Comparison of ENCODE assay signal across 13 cellular contexts in the genomic region with DNA sequence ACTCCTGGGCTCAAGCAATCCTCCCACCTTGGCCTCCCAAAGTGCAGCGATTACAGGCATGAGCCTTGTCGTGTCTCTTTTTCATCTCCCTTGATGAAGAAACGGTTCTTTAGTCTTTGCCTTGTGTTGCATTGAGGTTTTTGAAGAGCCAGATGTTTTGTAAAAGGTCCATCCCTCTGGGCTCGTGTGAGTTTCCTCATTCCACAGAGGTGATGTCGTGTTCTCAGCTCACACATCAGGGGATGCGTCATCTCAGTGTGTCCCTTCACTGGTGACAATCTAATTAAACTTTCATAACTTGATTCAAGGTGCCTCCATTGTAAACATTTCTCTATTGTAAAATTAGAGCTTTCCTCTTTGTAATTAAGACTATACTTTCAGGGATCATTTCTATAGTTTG. TPM values are rescaled to one million over a fixed set of nuclear protein-coding genes. Genes with fewer than 3 reads are reported as not detected.
A peak's percentile ranks its signal among the peaks of the same experiment; 100 is the strongest.
DNase-seq lines count a peak whose midpoint lies in the region; ATAC-seq and TF ChIP-seq lines count a peak whose summit lies in the region.
"Had no signal": no experiment of that assay in that cellular context is flagged by ENCODE, and none has a peak within 500 bp of the region (broad histone marks: within the 10 kb centered on the region; RNA-seq: fewer than 3 reads in every experiment).

No MANE protein-coding gene starts in this region.

- CTCF ChIA-PET in T-cell (lab: Charles Lee) = no interaction called here

- POLR2A ChIA-PET in T-cell (lab: Charles Lee) = no interaction called here

- no peak for TF ChIP-seq CTCF in AG09309 (IDR thresholded peaks at IDR 0.05; ENCODE audit: control insufficient read depth, insufficient read depth, low read depth, low read length, missing control alignments)

- no peak overlapping the region for H3K4me3 Mint-ChIP-seq in T-cell
- H3K4me3 Mint-ChIP-seq: CD8-positive, alpha-beta T cell; nephron had no signal

- DNase-seq in AG09309 (ENCODE audit: low read depth) (peak; percentile 10), HT1080 (ENCODE audit: low read depth) (peak; percentile 15), dermis blood vessel endothelial cell (peak; percentile 22), lung microvascular endothelial cell (ENCODE audit: low read depth in 2 of 2) (peak; percentile 26 to 37), NCI-H1092 (lab: John Stamatoyannopoulos, UW) (no peak), T-cell (no peak)
- DNase-seq in stimulated activated CD4-positive, alpha-beta T cell treated with anti-CD3 and anti-CD28 coated beads, Interleukin-4, amount 100 ng/mL, for 1 hour = no peak
- DNase-seq: CD8-positive, alpha-beta T cell; NCI-H2171 treated with DMSO at 0.1 percent for 48 hours; stimulated activated CD4-positive, alpha-beta T cell treated with anti-CD3 and anti-CD28 coated beads, Interleukin-12 subunit alpha, Interleukin-12 subunit beta, amount 100 ng/mL, for 4 hours; stimulated activated CD8-positive, alpha-beta memory T cell treated with anti-CD3 and anti-CD28 coated beads, Interleukin-4, amount 100 ng/mL, for 48 hours had no signal

- no peaks in the 10 kb centered on the region for H3K9me3 Mint-ChIP-seq in T-cell
- H3K9me3 Mint-ChIP-seq: CD8-positive, alpha-beta T cell; nephron had no signal

- no peak overlapping the region for H3K4me3 ChIP-seq in AG09309 (ENCODE audit: control insufficient read depth, low read depth, low read length)

- H3K27ac Mint-ChIP-seq in T-cell = no peak overlapping the region
- H3K27ac Mint-ChIP-seq: CD8-positive, alpha-beta T cell; nephron had no signal

- H3K36me3 Mint-ChIP-seq in T-cell = peaks cover 47% of the 10 kb centered on the region

- no peak for ATAC-seq in GM21576 (IDR thresholded peaks at IDR 0.05; ENCODE audit: unreplicated experiment)
- ATAC-seq in T-cell (replicated peaks in 1 of 4) = no peak
- ATAC-seq: CD8-positive, alpha-beta T cell had no signal

- H3K4me1 Mint-ChIP-seq in T-cell = no peaks in the 10 kb centered on the region
- H3K4me1 Mint-ChIP-seq: nephron had no signal

- no peaks in the 10 kb centered on the region for H3K27me3 Mint-ChIP-seq in T-cell

RNA-seq across cellular contexts. Expression of a gene that starts 29.7 kb away (rescaled TPM):
- 4.1 and 6.7 TPM in 2 replicates for total RNA-seq in HT1080 (2014; rRNA removed; shearing (Covaris generic))
- polyA plus RNA-seq in HT1080 (2015; cell fraction: cytosol; rRNA removed) = 6.6 and 8.6 TPM in 2 replicates
- 8.7 and 14.1 TPM in 2 replicates for polyA plus RNA-seq in HT1080 (2015; cell fraction: nucleus; rRNA removed)
- total RNA-seq in dermis blood vessel endothelial cell (4.3 and 7.4 TPM in 2 replicates), lung microvascular endothelial cell (2.6 and 3.6 TPM in 2 replicates), T-cell (10 to 100 TPM in 1 of 5 donors, 1 to 10 TPM in 4; 4.1 to 10.8 (median 4.6) TPM)

RNA-seq across cellular contexts. Expression of a gene that starts 50.7 kb away (rescaled TPM):
- 55.7 and 58.7 TPM in 2 replicates for total RNA-seq in HT1080 (2014; rRNA removed; shearing (Covaris generic))
- 38.4 and 40.3 TPM in 2 replicates for polyA plus RNA-seq in HT1080 (2015; cell fraction: cytosol; rRNA removed)
- polyA plus RNA-seq in HT1080 (2015; cell fraction: nucleus; rRNA removed) = 42.5 and 44.0 TPM in 2 replicates
- total RNA-seq in dermis blood vessel endothelial cell = 68.4 and 102 TPM in 2 replicates
- 34.9 and 53.6 TPM in 2 replicates for total RNA-seq in lung microvascular endothelial cell
- total RNA-seq in T-cell = 10 to 100 TPM; 38.5 to 50.3 (median 47.9) TPM

Comparison
In these comparisons a context has a peak if more than half of its experiments do, and no peak if none do; other contexts are left out.
1. DNase-seq: peak in AG09309 (single experiment), HT1080 (single experiment), dermis blood vessel endothelial cell (single experiment) and lung microvascular endothelial cell (2 of 2); none in stimulated activated CD4-positive, alpha-beta T cell treated with anti-CD3 and anti-CD28 coated beads, Interleukin-4, amount 100 ng/mL, for 1 hour (single experiment), NCI-H1092 (single experiment) and T-cell (0 of 34).